Comparison of ENCODE assay signal across 2 cellular contexts in the genomic region with DNA sequence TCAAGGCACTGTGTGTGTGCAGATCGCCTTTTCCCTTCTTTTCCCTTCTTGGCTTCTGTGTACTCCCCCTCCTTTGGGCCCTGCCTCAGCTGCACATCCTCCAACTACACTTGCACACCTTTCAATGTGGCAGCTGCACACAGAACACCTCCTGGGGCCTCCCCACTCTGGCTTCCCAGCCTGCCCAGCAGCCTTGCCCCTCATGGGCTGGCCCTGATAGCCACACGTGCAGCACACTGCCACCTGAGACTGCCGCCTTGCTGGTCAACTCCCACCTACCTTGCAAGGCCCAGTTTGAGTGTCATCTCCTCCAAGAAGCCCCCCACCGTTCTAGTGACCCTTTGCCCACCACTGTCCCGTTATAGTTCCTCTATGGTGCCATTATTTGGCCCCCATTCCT.
TF ChIP-seq lines count a peak whose summit lies in the region.

No MANE protein-coding gene starts in this region.

TF ChIP-seq in HCT116, 20 proteins besides CTCF, POLR2A, EP300 and RAD21 (continued from another document):
- TF ChIP-seq, protein P1, sequence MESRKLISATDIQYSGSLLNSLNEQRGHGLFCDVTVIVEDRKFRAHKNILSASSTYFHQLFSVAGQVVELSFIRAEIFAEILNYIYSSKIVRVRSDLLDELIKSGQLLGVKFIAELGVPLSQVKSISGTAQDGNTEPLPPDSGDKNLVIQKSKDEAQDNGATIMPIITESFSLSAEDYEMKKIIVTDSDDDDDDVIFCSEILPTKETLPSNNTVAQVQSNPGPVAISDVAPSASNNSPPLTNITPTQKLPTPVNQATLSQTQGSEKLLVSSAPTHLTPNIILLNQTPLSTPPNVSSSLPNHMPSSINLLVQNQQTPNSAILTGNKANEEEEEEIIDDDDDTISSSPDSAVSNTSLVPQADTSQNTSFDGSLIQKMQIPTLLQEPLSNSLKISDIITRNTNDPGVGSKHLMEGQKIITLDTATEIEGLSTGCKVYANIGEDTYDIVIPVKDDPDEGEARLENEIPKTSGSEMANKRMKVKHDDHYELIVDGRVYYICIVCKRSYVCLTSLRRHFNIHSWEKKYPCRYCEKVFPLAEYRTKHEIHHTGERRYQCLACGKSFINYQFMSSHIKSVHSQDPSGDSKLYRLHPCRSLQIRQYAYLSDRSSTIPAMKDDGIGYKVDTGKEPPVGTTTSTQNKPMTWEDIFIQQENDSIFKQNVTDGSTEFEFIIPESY (IDR thresholded peaks at IDR 0.05; ENCODE audit: extremely low read depth, insufficient replicate concordance, low read length), result no peak
- TF ChIP-seq, protein P2, sequence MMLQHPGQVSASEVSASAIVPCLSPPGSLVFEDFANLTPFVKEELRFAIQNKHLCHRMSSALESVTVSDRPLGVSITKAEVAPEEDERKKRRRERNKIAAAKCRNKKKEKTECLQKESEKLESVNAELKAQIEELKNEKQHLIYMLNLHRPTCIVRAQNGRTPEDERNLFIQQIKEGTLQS (IDR thresholded peaks at IDR 0.05), result no peak
TF ChIP-seq in HCT116: peak in this region for 0.

TF ChIP-seq in liver, 16 proteins besides CTCF, POLR2A, EP300 and RAD21 (continued from another document):
- TF ChIP-seq, protein P3, sequence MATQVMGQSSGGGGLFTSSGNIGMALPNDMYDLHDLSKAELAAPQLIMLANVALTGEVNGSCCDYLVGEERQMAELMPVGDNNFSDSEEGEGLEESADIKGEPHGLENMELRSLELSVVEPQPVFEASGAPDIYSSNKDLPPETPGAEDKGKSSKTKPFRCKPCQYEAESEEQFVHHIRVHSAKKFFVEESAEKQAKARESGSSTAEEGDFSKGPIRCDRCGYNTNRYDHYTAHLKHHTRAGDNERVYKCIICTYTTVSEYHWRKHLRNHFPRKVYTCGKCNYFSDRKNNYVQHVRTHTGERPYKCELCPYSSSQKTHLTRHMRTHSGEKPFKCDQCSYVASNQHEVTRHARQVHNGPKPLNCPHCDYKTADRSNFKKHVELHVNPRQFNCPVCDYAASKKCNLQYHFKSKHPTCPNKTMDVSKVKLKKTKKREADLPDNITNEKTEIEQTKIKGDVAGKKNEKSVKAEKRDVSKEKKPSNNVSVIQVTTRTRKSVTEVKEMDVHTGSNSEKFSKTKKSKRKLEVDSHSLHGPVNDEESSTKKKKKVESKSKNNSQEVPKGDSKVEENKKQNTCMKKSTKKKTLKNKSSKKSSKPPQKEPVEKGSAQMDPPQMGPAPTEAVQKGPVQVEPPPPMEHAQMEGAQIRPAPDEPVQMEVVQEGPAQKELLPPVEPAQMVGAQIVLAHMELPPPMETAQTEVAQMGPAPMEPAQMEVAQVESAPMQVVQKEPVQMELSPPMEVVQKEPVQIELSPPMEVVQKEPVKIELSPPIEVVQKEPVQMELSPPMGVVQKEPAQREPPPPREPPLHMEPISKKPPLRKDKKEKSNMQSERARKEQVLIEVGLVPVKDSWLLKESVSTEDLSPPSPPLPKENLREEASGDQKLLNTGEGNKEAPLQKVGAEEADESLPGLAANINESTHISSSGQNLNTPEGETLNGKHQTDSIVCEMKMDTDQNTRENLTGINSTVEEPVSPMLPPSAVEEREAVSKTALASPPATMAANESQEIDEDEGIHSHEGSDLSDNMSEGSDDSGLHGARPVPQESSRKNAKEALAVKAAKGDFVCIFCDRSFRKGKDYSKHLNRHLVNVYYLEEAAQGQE (IDR thresholded peaks at IDR 0.05), result no peak
- TF ChIP-seq, protein P2 (IDR thresholded peaks at IDR 0.05), result no peak
- TF ChIP-seq TAF1 (conservative IDR thresholded peaks at IDR 0.05) (no peak), JUND (IDR thresholded peaks at IDR 0.05) (no peak), YY1 (IDR thresholded peaks at IDR 0.05) (no peak), FOXA1 (IDR thresholded peaks at IDR 0.05) (no peak)
